20 cellular contexts compared by ENCODE assay signal in the genomic region with DNA sequence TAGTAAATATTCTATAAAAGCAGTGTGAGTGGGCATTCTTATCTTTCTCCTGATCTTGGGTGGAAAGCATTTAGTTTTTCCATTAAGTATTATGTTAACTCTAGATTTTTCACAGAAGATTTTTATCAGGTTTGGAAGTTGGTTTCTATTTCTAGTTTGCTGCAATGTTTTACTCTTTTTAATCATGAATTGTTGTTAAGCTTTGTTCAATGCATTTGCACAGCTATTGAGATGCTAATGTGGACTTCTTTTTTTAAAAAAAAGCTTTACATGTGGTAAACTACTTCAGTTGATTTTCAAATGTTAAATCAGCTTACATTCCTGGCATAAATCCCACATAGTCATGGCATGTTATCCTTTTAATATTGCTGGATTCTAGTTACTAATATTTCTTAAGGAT.
"Had no signal": no experiment of that assay in that cellular context is flagged by ENCODE, and none has a peak within 500 bp of the region (broad histone marks: within the 10 kb centered on the region; RNA-seq: fewer than 3 reads in every experiment).

No MANE protein-coding gene starts in this region.

- H3K4me3 ChIP-seq: adrenal gland, breast epithelium had no signal

- H3K4me3 Mint-ChIP-seq: activated CD8-positive, alpha-beta T cell treated with anti-CD3 and anti-CD28 coated beads for 36 hours; activated naive CD8-positive, alpha-beta T cell treated with anti-CD3 and anti-CD28 coated beads, Interleukin-2, amount 10 ng/mL, durations not matched to agents 7 days and 5 days had no signal

- ATAC-seq: activated CD4-positive, CD25-positive, alpha-beta regulatory T cell treated with anti-CD3 and anti-CD28 coated beads, Interleukin-2, amount 50 U/mL, for 24 hours; activated CD8-positive, alpha-beta T cell treated with anti-CD3 and anti-CD28 coated beads for 36 hours had no signal

- DNase-seq: activated CD4-positive, alpha-beta T cell treated with anti-CD3 and anti-CD28 coated beads for 4 hours; activated CD8-positive, alpha-beta memory T cell treated with anti-CD3 and anti-CD28 coated beads, Interleukin-2, amount 50 U/mL, for 4 hours; activated CD8-positive, alpha-beta T cell treated with anti-CD3 and anti-CD28 coated beads for 36 hours; activated naive CD4-positive, alpha-beta T cell treated with anti-CD3 and anti-CD28 coated beads, Interleukin-2, amount 50 U/mL, for 16 hours; activated naive CD8-positive, alpha-beta T cell treated with anti-CD3 and anti-CD28 coated beads, Interleukin-2, amount 10 ng/mL, durations not matched to agents 7 days and 5 days; adrenal gland; anterior cingulate cortex; central memory CD4-positive, alpha-beta T cell; NCI-H1048; NCI-H1417; NCI-H1930; NCI-H2171 treated with DMSO at 0.1 percent for 48 hours; NCI-H226; NCI-H526; NCI-H82; SIG-M5; T-helper 1 cell; WERI-Rb-1 had no signal

- H3K9me3 ChIP-seq: adrenal gland had no signal

- H3K36me3 Mint-ChIP-seq: activated naive CD8-positive, alpha-beta T cell treated with anti-CD3 and anti-CD28 coated beads, Interleukin-2, amount 10 ng/mL, durations not matched to agents 7 days and 5 days had no signal

- H3K4me1 Mint-ChIP-seq: activated naive CD8-positive, alpha-beta T cell treated with anti-CD3 and anti-CD28 coated beads, Interleukin-2, amount 10 ng/mL, durations not matched to agents 7 days and 5 days had no signal

- H3K36me3 ChIP-seq: adrenal gland, breast epithelium, WERI-Rb-1 had no signal

- H3K27ac ChIP-seq: adrenal gland, breast epithelium, WERI-Rb-1 had no signal

- H3K4me1 ChIP-seq: adrenal gland, breast epithelium had no signal

- H3K27me3 ChIP-seq: adrenal gland, breast epithelium had no signal

- H3K27ac Mint-ChIP-seq: activated CD8-positive, alpha-beta T cell treated with anti-CD3 and anti-CD28 coated beads for 36 hours; activated naive CD8-positive, alpha-beta T cell treated with anti-CD3 and anti-CD28 coated beads, Interleukin-2, amount 10 ng/mL, durations not matched to agents 7 days and 5 days had no signal
